In genomic region chr2:182426082-182426914, GRCh38 we compare ENCODE assay signal across 14 cellular contexts. TPM values are rescaled to one million over a fixed set of nuclear protein-coding genes. Genes with fewer than 3 reads are reported as not detected.
A peak's percentile ranks its signal among the peaks of the same experiment; 100 is the strongest.
DNase-seq lines count a peak whose midpoint lies in the region; ATAC-seq, FAIRE-seq and TF ChIP-seq lines count a peak whose summit lies in the region.
"Had no signal": no experiment of that assay in that cellular context is flagged by ENCODE, and none has a peak within 500 bp of the region (broad histone marks: within the 10 kb centered on the region; RNA-seq: fewer than 3 reads in every experiment).

No MANE protein-coding gene starts in this region.

- H3K9ac ChIP-seq in skeletal muscle satellite cell (ENCODE audit: low read depth, low read length) = peak overlapping the region; percentile 33
- H3K9ac ChIP-seq: BLaER1 treated with 17β-estradiol and CSF1 and Interleukin-3, amounts not matched to agents 10 nM and 100 nM had no signal

- no peak for TF ChIP-seq CTCF in chondrocyte (IDR thresholded peaks at IDR 0.05)

- no peaks in the 10 kb centered on the region for H3K9me3 ChIP-seq in skeletal muscle satellite cell (replicated peaks; ENCODE audit: low read length)
- H3K9me3 ChIP-seq: BLaER1 treated with 17β-estradiol and CSF1 and Interleukin-3, amounts not matched to agents 10 nM and 100 nM had no signal

- no peaks in the 10 kb centered on the region for H3K27me3 Mint-ChIP-seq in chondrocyte (ENCODE audit: low read depth)
- H3K27me3 Mint-ChIP-seq: activated T-helper 17 cell treated with anti-CD3 and anti-CD28 coated beads, Interleukin-2, amount 50 U/mL, for 72 hours had no signal

- FAIRE-seq in H54 (lab: Jason Lieb, UNC) = peak; percentile 53

- DNase-seq in H54 (ENCODE audit: insufficient read length, low spot score) (no peak), chondrocyte (ENCODE audit: low spot score) (no peak), kidney tubule cell (ENCODE audit: low spot score) (peak; percentile 9), NCI-H2107 treated with DMSO at 0.1 percent for 48 hours (lab: John Stamatoyannopoulos, UW; ENCODE audit: unreplicated experiment) (no peak), NCI-H524 treated with DMSO at 0.1 percent for 48 hours (lab: John Stamatoyannopoulos, UW) (no peak), NCI-H2107 (lab: John Stamatoyannopoulos, UW) (no peak)
- DNase-seq: effector CD4-positive, alpha-beta T cell; NCI-H82; T1000 had no signal

- TF ChIP-seq POLR2A in H54 (IDR thresholded peaks at IDR 0.05; ENCODE audit: low read depth, low read length) = no peak

- H3K9me3 Mint-ChIP-seq in chondrocyte (ENCODE audit: low read depth) = peaks cover 6% of the 10 kb centered on the region
- H3K9me3 Mint-ChIP-seq: activated T-helper 17 cell treated with anti-CD3 and anti-CD28 coated beads, Interleukin-2, amount 50 U/mL, for 72 hours had no signal

- H3K4me1 Mint-ChIP-seq in chondrocyte (ENCODE audit: low read depth) = peaks cover 15% of the 10 kb centered on the region
- H3K4me1 Mint-ChIP-seq: activated T-helper 17 cell treated with anti-CD3 and anti-CD28 coated beads, Interleukin-2, amount 50 U/mL, for 72 hours had no signal

- H3K27me3 ChIP-seq in skeletal muscle satellite cell (ENCODE audit: control insufficient read depth, insufficient read depth, low read length) = no peaks in the 10 kb centered on the region
- H3K27me3 ChIP-seq: BLaER1 treated with 17β-estradiol and CSF1 and Interleukin-3, amounts not matched to agents 10 nM and 100 nM had no signal

- H3K4me3 ChIP-seq in skeletal muscle satellite cell (ENCODE audit: low read length) = peak overlapping the region; percentile 49
- H3K4me3 ChIP-seq: BLaER1 treated with 17β-estradiol and CSF1 and Interleukin-3, amounts not matched to agents 10 nM and 100 nM had no signal

- peak overlapping the region; percentile 49 for H3K27ac Mint-ChIP-seq in chondrocyte (ENCODE audit: unreplicated experiment)
- H3K27ac Mint-ChIP-seq: activated T-helper 17 cell treated with anti-CD3 and anti-CD28 coated beads, Interleukin-2, amount 50 U/mL, for 72 hours had no signal

- peak overlapping the region; percentile 66 for H3K4me2 ChIP-seq in skeletal muscle satellite cell (ENCODE audit: low read length)
- H3K4me2 ChIP-seq: BLaER1 treated with 17β-estradiol and CSF1 and Interleukin-3, amounts not matched to agents 10 nM and 100 nM had no signal

- H3K4me3 Mint-ChIP-seq in chondrocyte (ENCODE audit: unreplicated experiment) = no peak overlapping the region
- H3K4me3 Mint-ChIP-seq: activated T-helper 17 cell treated with anti-CD3 and anti-CD28 coated beads, Interleukin-2, amount 50 U/mL, for 72 hours had no signal

- ATAC-seq in GM21723 (IDR thresholded peaks at IDR 0.05; ENCODE audit: unreplicated experiment) = no peak
- ATAC-seq: activated T-helper 17 cell treated with anti-CD3 and anti-CD28 coated beads, Interleukin-2, amount 50 U/mL, for 72 hours; left lobe of liver had no signal

- H3K4me1 ChIP-seq in skeletal muscle satellite cell (ENCODE audit: control insufficient read depth, insufficient read depth, low read length) = peaks cover 21% of the 10 kb centered on the region
- H3K4me1 ChIP-seq: BLaER1 treated with 17β-estradiol and CSF1 and Interleukin-3, amounts not matched to agents 10 nM and 100 nM had no signal

- no peaks in the 10 kb centered on the region for H3K36me3 ChIP-seq in skeletal muscle satellite cell (ENCODE audit: insufficient read depth, low read length)
- H3K36me3 ChIP-seq: BLaER1 treated with 17β-estradiol and CSF1 and Interleukin-3, amounts not matched to agents 10 nM and 100 nM had no signal

- no peaks in the 10 kb centered on the region for H3K36me3 Mint-ChIP-seq in chondrocyte (ENCODE audit: low read depth)

RNA-seq across cellular contexts. Expression of gene PDE1A, which starts 0.5 kb away (rescaled TPM):
- total RNA-seq in chondrocyte = 0.69 to 4.5 TPM (median 1.1 TPM) in 3 replicates
- 1.8 and 6.1 TPM in 2 replicates for total RNA-seq in skeletal muscle satellite cell (2012; rRNA removed)
- total RNA-seq: activated T-helper 17 cell treated with anti-CD3 and anti-CD28 coated beads, Interleukin-2, amount 50 U/mL, for 72 hours had no signal
